In the genomic region with DNA sequence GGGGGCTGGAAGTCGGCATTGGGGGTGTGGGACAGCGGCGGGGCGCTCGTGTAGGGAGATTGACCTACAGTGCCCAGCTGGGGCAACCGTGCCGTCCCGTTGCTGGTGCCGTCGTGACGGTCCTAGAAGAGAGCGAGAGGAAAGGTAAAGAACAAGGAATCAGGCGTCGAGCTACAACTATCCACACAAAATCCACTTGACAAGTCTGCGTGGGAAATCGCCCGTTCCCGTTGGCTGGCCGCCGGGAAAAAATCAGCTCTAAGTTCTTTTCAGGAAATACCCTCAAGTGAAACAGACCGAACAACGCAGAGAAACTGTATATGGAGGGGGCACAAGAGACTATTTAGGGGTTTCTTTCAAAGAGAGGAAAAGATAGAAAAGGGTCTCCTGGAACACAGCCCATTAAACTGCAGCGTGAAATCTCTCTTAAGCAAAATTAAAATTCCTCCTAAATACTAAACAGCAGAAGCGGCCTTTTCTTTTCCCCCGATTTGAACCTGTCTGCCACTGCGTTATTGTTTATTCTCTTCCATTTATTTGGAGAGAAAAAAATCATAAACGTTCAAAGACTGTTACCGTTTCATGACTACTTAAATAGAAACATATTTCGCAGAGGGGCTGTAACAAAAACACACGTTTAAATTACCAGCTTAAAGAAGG, we compare ENCODE assay signal across 9 cellular contexts. TPM values are rescaled to one million over a fixed set of nuclear protein-coding genes. Genes with fewer than 3 reads are reported as not detected.
DNase-seq lines count a peak whose midpoint lies in the region; ATAC-seq, FAIRE-seq and TF ChIP-seq lines count a peak whose summit lies in the region.
"Had no signal": no experiment of that assay in that cellular context is flagged by ENCODE, and none has a peak within 500 bp of the region (broad histone marks: within the 10 kb centered on the region; RNA-seq: fewer than 3 reads in every experiment).

No MANE protein-coding gene starts in this region.

- H3K27ac Mint-ChIP-seq in osteocyte (ENCODE audit: unreplicated experiment): peak overlapping the region; percentile 100

- H3K18ac ChIP-seq in H1 (ENCODE audit: extremely low read depth, low read length): no peak overlapping the region

- no peak overlapping the region for H2BK20ac ChIP-seq in H1 (ENCODE audit: low read length)

- peaks cover 37% of the 10 kb centered on the region for H3K36me3 ChIP-seq in PC-3 (ENCODE audit: low read depth, low read length)
- no peaks in the 10 kb centered on the region; a peak in 1 of 8 replicates for H3K36me3 ChIP-seq in H1 (ENCODE audit: control insufficient read depth in 2 of 4, insufficient read depth in 4 of 4, low read length in 3 of 4)
- H3K36me3 ChIP-seq: right atrium auricular region had no signal

- no peak overlapping the region for H2AFZ ChIP-seq in PC-3 (ENCODE audit: low read length)
- no peak overlapping the region for H2AFZ ChIP-seq in H1 (ENCODE audit: low read length)

- peak overlapping the region; percentile 99 for H3K9ac ChIP-seq in PC-3 (ENCODE audit: low read length)
- no peak overlapping the region for H3K9ac ChIP-seq in H1 (replicated peaks in 1 of 4; ENCODE audit: extremely low read depth in 1 of 4, low read depth in 3 of 4, low read length in 3 of 4)

- intact Hi-C loops in PC-3 (cut with micrococcal nuclease) (loop anchor here (5.0 kb wide), 3 partner anchors 378 to 1008 kb away; no protein-coding TSS in a partner anchor), left cardiac atrium (cut with DNase I) (no loop called here)

- H2BK12ac ChIP-seq in H1 (ENCODE audit: low read depth, low read length): peak overlapping the region; percentile 96

- H2BK5ac ChIP-seq in H1 (ENCODE audit: low read depth, low read length): peak overlapping the region; percentile 22; the same call in 1 of the 2 replicates

- H3K79me2 ChIP-seq in PC-3 (ENCODE audit: low read length): peaks cover 95% of the 10 kb centered on the region
- no peaks in the 10 kb centered on the region for H3K79me2 ChIP-seq in H1 (ENCODE audit: control insufficient read depth in 1 of 2, insufficient read depth in 2 of 2, low read length in 2 of 2)

- 0 out of 2 replicates have a peak overlapping the region, but pooled peaks have one; percentile 31 for H2BK15ac ChIP-seq in H1 (ENCODE audit: low read length)

- TF ChIP-seq POLR2A in H1 (IDR thresholded peaks at IDR 0.05; ENCODE audit: control extremely low read depth in 1 of 2, low read depth in 2 of 2, low read length in 2 of 2): no peak

- no peak overlapping the region for H4K91ac ChIP-seq in H1 (replicated peaks; ENCODE audit: insufficient read length, low read length)

- H4K20me1 ChIP-seq in PC-3 (ENCODE audit: low read length) (peaks cover 23% of the 10 kb centered on the region), H1 (replicated peaks in 1 of 2; ENCODE audit: control insufficient read depth in 1 of 2, insufficient read depth in 2 of 2, low read length in 2 of 2) (peaks cover 5 to 11% of the 10 kb centered on the region in 2 experiments)

- no peaks in the 10 kb centered on the region for H3K9me3 Mint-ChIP-seq in osteocyte (ENCODE audit: unreplicated experiment)

- H3K36me3 Mint-ChIP-seq in osteocyte (ENCODE audit: unreplicated experiment): peaks cover 47% of the 10 kb centered on the region

- peak overlapping the region; percentile 90 for H3K4me2 ChIP-seq in PC-3 (ENCODE audit: low read length)
- H3K4me2 ChIP-seq in H1 (ENCODE audit: insufficient read depth in 1 of 2, low read depth in 2 of 2, low read length in 2 of 2): peak overlapping the region in 1 of 2 experiments; percentile 63; a peak in 1 of 4 replicates

- peak overlapping the region; percentile 98 for H3K27ac ChIP-seq in PC-3 (ENCODE audit: low read length)
- no peak overlapping the region for H3K27ac ChIP-seq in H1 (ENCODE audit: low read depth, low read length)
- H3K27ac ChIP-seq: HL-60, right atrium auricular region had no signal

- no peak overlapping the region for H3K4ac ChIP-seq in H1 (replicated peaks; ENCODE audit: insufficient read length, low read depth, low read length)

- POLR2A ChIA-PET in PC-3 (lab: Charles Lee; ENCODE audit: unreplicated experiment) (interaction anchor here (0.6 kb wide), 1 partner anchor 796 kb away, joined by 3 read pairs; no protein-coding TSS in a partner anchor), H1 (lab: Charles Lee; ENCODE audit: partially characterized antibody) (interaction anchor here (0.8 to 2.5 kb wide), 3 partner anchors 11 to 19 kb away, joined by 4 to 9 read pairs (median 4); no protein-coding TSS in a partner anchor)

- BruUV-seq in PC-3 (replicated peaks; lab: Mats Ljungman, UMichigan): TSS peak; percentile 4

- no peak overlapping the region for H3K14ac ChIP-seq in H1 (ENCODE audit: insufficient read length)

- CTCF ChIA-PET in PC-3 (lab: Charles Lee): interaction anchor here (0.7 kb wide), 1 partner anchor 163 kb away, joined by 4 read pairs; no protein-coding TSS in a partner anchor
- CTCF ChIA-PET in H1 (lab: Charles Lee; ENCODE audit: partially characterized antibody): interaction anchor here (0.5 to 21.9 kb wide), 6 partner anchors 9 to 1158 kb away, joined by 3 to 365 read pairs (median 3); no protein-coding TSS in a partner anchor

- H3K56ac ChIP-seq in H1 (replicated peaks; ENCODE audit: insufficient read length, low read depth, low read length): no peak overlapping the region

- TF ChIP-seq EP300 in H1 (IDR thresholded peaks at IDR 0.05; ENCODE audit: borderline replicate concordance in 1 of 2, low read depth in 2 of 2, low read length in 2 of 2): no peak

- H2BK120ac ChIP-seq in H1 (replicated peaks; ENCODE audit: low read depth, low read length): no peak overlapping the region

- peaks cover 6% of the 10 kb centered on the region for H3F3A ChIP-seq in PC-3 (ENCODE audit: low read length, unreplicated experiment)

- H3K9me2 ChIP-seq in PC-3 (replicated peaks; ENCODE audit: low read length): no peaks in the 10 kb centered on the region

- ATAC-seq in PC-3: no peak
- ATAC-seq in HG02852 (IDR thresholded peaks at IDR 0.05; ENCODE audit: unreplicated experiment): no peak
- ATAC-seq in left cardiac atrium: no peak

- H3K23ac ChIP-seq in H1 (ENCODE audit: insufficient read length): no peak overlapping the region

- FAIRE-seq in H1 (lab: Jason Lieb, UNC): no peak

- no peak overlapping the region for H4K8ac ChIP-seq in H1 (ENCODE audit: extremely low read depth, insufficient read depth, low read length)

- H3K9me3 ChIP-seq in PC-3 (ENCODE audit: low read length) (no peaks in the 10 kb centered on the region), H1 (ENCODE audit: insufficient read depth in 2 of 2, low read depth in 1 of 2, low read length in 1 of 2) (no peaks in the 10 kb centered on the region; a peak in 1 of 4 replicates)
- H3K9me3 ChIP-seq: right atrium auricular region had no signal

- H2AK5ac ChIP-seq in H1 (ENCODE audit: low read depth, low read length): no peak overlapping the region

- peaks cover 8% of the 10 kb centered on the region; the same call in 1 of the 2 replicates for H3K23me2 ChIP-seq in H1 (ENCODE audit: low read depth, low read length)

- H3K4me1 ChIP-seq in PC-3 (ENCODE audit: insufficient read depth, low read length) (peaks cover 36% of the 10 kb centered on the region), H1 (replicated peaks in 1 of 4; ENCODE audit: control insufficient read depth in 3 of 4, insufficient read depth in 4 of 4, low read length in 3 of 4) (peaks cover 4 to 28% (median 19%) of the 10 kb centered on the region in 4 experiments)

- H3K4me3 Mint-ChIP-seq in osteocyte (ENCODE audit: unreplicated experiment): peak overlapping the region; percentile 99

- DNase-seq in EL: peak; percentile 51
- peak; percentile 31 for DNase-seq in PC-3
- no peak for DNase-seq in H1 (ENCODE audit: low read depth in 1 of 2, low spot score in 2 of 2)
- DNase-seq in osteocyte (ENCODE audit: extremely low spot score, unreplicated experiment): no peak
- no peak for DNase-seq in inferior parietal cortex (ENCODE audit: extremely low spot score)
- no peak for DNase-seq in left cardiac atrium

- peak overlapping the region; percentile 91 for H3K4me3 ChIP-seq in PC-3 (ENCODE audit: low read length)
- H3K4me3 ChIP-seq in H1 (ENCODE audit: extremely low read depth in 1 of 4, insufficient read depth in 2 of 4, low read depth in 3 of 4, low read length in 4 of 4): no peak overlapping the region; a peak in 2 of 8 replicates

- TF ChIP-seq RAD21 in H1 (IDR thresholded peaks at IDR 0.05 in 1 of 2, conservative IDR thresholded peaks at IDR 0.05 in 1 of 2; ENCODE audit: low read depth in 2 of 2, low read length in 2 of 2): no peak

- no peak overlapping the region for H4K5ac ChIP-seq in H1 (ENCODE audit: insufficient read length, low read depth, low read length)

- H3K27me3 ChIP-seq in PC-3 (ENCODE audit: low read length): no peaks in the 10 kb centered on the region
- peaks cover 66 to 98% (median 90%) of the 10 kb centered on the region in 4 experiments for H3K27me3 ChIP-seq in H1 (replicated peaks in 1 of 4; ENCODE audit: control insufficient read depth in 3 of 4, extremely low read depth in 1 of 4, insufficient read depth in 3 of 4, low read length in 3 of 4)

- peaks cover 37% of the 10 kb centered on the region for H3K4me1 Mint-ChIP-seq in osteocyte (ENCODE audit: unreplicated experiment)

- no peaks in the 10 kb centered on the region for H3K79me1 ChIP-seq in H1 (ENCODE audit: low read depth, low read length)

- TF ChIP-seq CTCF in PC-3 (conservative IDR thresholded peaks at IDR 0.05; ENCODE audit: low read depth, low read length) (no peak), H1 (IDR thresholded peaks at IDR 0.05; ENCODE audit: control extremely low read depth in 1 of 3, insufficient read depth in 1 of 3, low read depth in 1 of 3, low read length in 3 of 3) (no peak), osteocyte (IDR thresholded peaks at IDR 0.05) (no peak)

- H3K27me3 Mint-ChIP-seq in osteocyte (ENCODE audit: unreplicated experiment): no peaks in the 10 kb centered on the region

- 6% methylated on average over 24 of the region's 30 CpGs; no CpG with 5 or more reads in 1 of the 2 experiments for WGBS in H1 (ENCODE audit: extremely low coverage in 1 of 2, insufficient coverage in 1 of 2, insufficient read length in 1 of 2, insufficient replicate concordance in 2 of 2, low coverage in 1 of 2, low lambda C conversion rate in 2 of 2, missing lambda C conversion rate in 1 of 2), 2 experiments

TF ChIP-seq in H1, 55 proteins besides CTCF, POLR2A, EP300 and RAD21 (continues in another document):
- peak; percentile 95 for TF ChIP-seq EZH2 (IDR thresholded peaks at IDR 0.05; ENCODE audit: low read depth, low read length, severe bottlenecking)

RNA-seq across cellular contexts. Expression of a gene that starts 4.5 kb away (rescaled TPM):
- total RNA-seq in PC-3 (2014; rRNA removed): 29.4 and 35.5 TPM in 2 replicates
- total RNA-seq in H1 (2021; fragmentation: NEBNext Ultra II Directional; extraction: Animal tissue kit (Norgen Biotek cat#: 25700)): 0.10 TPM in 1 of 2 replicates, not detected in the other
- polyA plus RNA-seq in H1 (2011; rRNA removed): 0.23 and 0.24 TPM in 2 replicates
- polyA plus RNA-seq in H1 (2011; cell fraction: cytosol; rRNA removed): 0.12 TPM
- 0.24 TPM for polyA plus RNA-seq in H1 (2011; cell fraction: nucleus; rRNA removed)
- 0.25 to 0.49 TPM (median 0.33 TPM) in 4 replicates for polyA plus RNA-seq in H1 (2012, experiment 1 of 2)
- polyA plus RNA-seq in H1 (2012, experiment 2 of 2): 0.30 TPM
- 0.08 TPM for polyA plus RNA-seq in H1 (2013, experiment 1 of 2)
- polyA plus RNA-seq in H1 (2013, experiment 2 of 2): 0.07 TPM
- 0.41 TPM in 1 of 2 replicates, not detected in the other for polyA minus RNA-seq in H1 (2011; rRNA and poly(A)+ RNA removed)
- 2.3 TPM for polyA minus RNA-seq in H1 (2011; cell fraction: cytosol; rRNA and poly(A)+ RNA removed)
- 1.1 TPM for polyA minus RNA-seq in H1 (2011; cell fraction: nucleus; rRNA and poly(A)+ RNA removed)
- total RNA-seq in osteocyte: 53.2 and 59.6 TPM in 2 replicates
- under 1 TPM; 0.44 to 0.79 TPM for total RNA-seq in left cardiac atrium

Comparison
In these comparisons a context has a peak if more than half of its experiments do, and no peak if none do; other contexts are left out.
1. DNase-seq: peak in EL (single experiment) and PC-3 (single experiment); none in H1 (0 of 2), osteocyte (single experiment), inferior parietal cortex (single experiment) and left cardiac atrium (single experiment).
2. RNA of a gene that starts 4.5 kb away (total RNA-seq): 53.2 to 59.6 TPM in osteocyte and 29.4 to 35.5 TPM in PC-3; 0.44 to 0.79 TPM in left cardiac atrium and 0.10 TPM in H1; every median in the first group is over 10 times any median in the second.